In genomic region chr10:131815366-131816156, GRCh38 we compare ENCODE assay signal across 15 cellular contexts.
"Had no signal": no experiment of that assay in that cellular context is flagged by ENCODE, and none has a peak within 500 bp of the region (broad histone marks: within the 10 kb centered on the region; RNA-seq: fewer than 3 reads in every experiment).

No MANE protein-coding gene starts in this region.

- H3K4me1 ChIP-seq: sigmoid colon, suprapubic skin, upper lobe of right lung had no signal

- DNase-seq: activated CD4-positive, alpha-beta T cell treated with anti-CD3 and anti-CD28 coated beads for 36 hours; activated CD8-positive, alpha-beta T cell treated with anti-CD3 and anti-CD28 coated beads, Interleukin-2, amount 10 ng/mL, durations not matched to agents 7 days and 5 days; activated effector memory CD4-positive, alpha-beta T cell treated with Interleukin-2 at 50 U/mL for 16 hours; anterior cingulate cortex; dermis blood vessel endothelial cell; hypothalamus; kidney glomerular epithelial cell; mammary epithelial cell; naive thymus-derived CD4-positive, alpha-beta T cell; sigmoid colon; stimulated activated naive CD4-positive, alpha-beta T cell treated with Interleukin-2 at 50 U/mL for 16 hours; T1000; WERI-Rb-1 had no signal

- H3K27ac ChIP-seq: sigmoid colon, suprapubic skin, upper lobe of right lung, WERI-Rb-1 had no signal

- H3K4me3 ChIP-seq: sigmoid colon, suprapubic skin, upper lobe of right lung had no signal

- H3K9me3 ChIP-seq: sigmoid colon, suprapubic skin, upper lobe of right lung had no signal

- H3K36me3 ChIP-seq: sigmoid colon, suprapubic skin, upper lobe of right lung, WERI-Rb-1 had no signal
